Comparison of ENCODE assay signal across 8 cellular contexts in genomic region chr19:2268861-2269243, GRCh38. TPM values are rescaled to one million over a fixed set of nuclear protein-coding genes. Genes with fewer than 3 reads are reported as not detected.
DNase-seq lines count a peak whose midpoint lies in the region; ATAC-seq lines count a peak whose summit lies in the region.

No MANE protein-coding gene starts in this region.

- H3K4me1 ChIP-seq in HUES48 (ENCODE audit: control insufficient read depth, insufficient read depth, low read length) = no peaks in the 10 kb centered on the region

- peak overlapping the region; percentile 51; the same call in 1 of the 2 replicates for H3K9ac ChIP-seq in HUES48 (ENCODE audit: low read depth, low read length)

- no peak for ATAC-seq in activated naive CD4-positive, alpha-beta T cell treated with anti-CD3 and anti-CD28 coated beads, Interleukin-2, amount 50 U/mL, for 72 hours
- ATAC-seq in stimulated activated naive CD8-positive, alpha-beta T cell treated with anti-CD3 and anti-CD28 coated beads, Interleukin-15, amount 100 ng/mL, for 72 hours = peak; percentile 0
- ATAC-seq in HG03097 (IDR thresholded peaks at IDR 0.05; ENCODE audit: low FRiP score, unreplicated experiment) = no peak
- no peak for ATAC-seq in HG02610 (IDR thresholded peaks at IDR 0.05; ENCODE audit: unreplicated experiment)

- H3K4me3 Mint-ChIP-seq in stimulated activated naive CD8-positive, alpha-beta T cell treated with anti-CD3 and anti-CD28 coated beads, Interleukin-15, amount 100 ng/mL, for 72 hours = peak overlapping the region; percentile 84 to 90

- no peaks in the 10 kb centered on the region for H3K9me3 ChIP-seq in HUES48 (ENCODE audit: control insufficient read depth, insufficient read depth, low read length)
- H3K9me3 ChIP-seq in iPS-18c (ENCODE audit: control insufficient read depth, insufficient read depth, low read length) = no peaks in the 10 kb centered on the region

- peaks cover 20% of the 10 kb centered on the region for H3K36me3 ChIP-seq in HUES48 (ENCODE audit: control insufficient read depth, insufficient read depth, low read length)

- peak overlapping the region; percentile 75 to 88 for H3K27ac Mint-ChIP-seq in activated naive CD4-positive, alpha-beta T cell treated with anti-CD3 and anti-CD28 coated beads, Interleukin-2, amount 50 U/mL, for 72 hours
- H3K27ac Mint-ChIP-seq in stimulated activated naive CD8-positive, alpha-beta T cell treated with anti-CD3 and anti-CD28 coated beads, Interleukin-15, amount 100 ng/mL, for 72 hours = peak overlapping the region; percentile 61 to 82

- H3K27ac ChIP-seq in HUES48 (ENCODE audit: low read depth, low read length) = peak overlapping the region; percentile 72

- H3K4me1 Mint-ChIP-seq in stimulated activated naive CD8-positive, alpha-beta T cell treated with anti-CD3 and anti-CD28 coated beads, Interleukin-15, amount 100 ng/mL, for 72 hours = peaks cover 46% of the 10 kb centered on the region

- H3K27me3 Mint-ChIP-seq in stimulated activated naive CD8-positive, alpha-beta T cell treated with anti-CD3 and anti-CD28 coated beads, Interleukin-15, amount 100 ng/mL, for 72 hours = no peaks in the 10 kb centered on the region

- H3K9me3 Mint-ChIP-seq in activated naive CD4-positive, alpha-beta T cell treated with anti-CD3 and anti-CD28 coated beads, Interleukin-2, amount 50 U/mL, for 72 hours = no peaks in the 10 kb centered on the region
- H3K9me3 Mint-ChIP-seq in stimulated activated naive CD8-positive, alpha-beta T cell treated with anti-CD3 and anti-CD28 coated beads, Interleukin-15, amount 100 ng/mL, for 72 hours = no peaks in the 10 kb centered on the region

- intact Hi-C loops in posterior cingulate gyrus (cut with DNase I) = loop anchor here (1.0 kb wide), 1 partner anchor 106 kb away; the partner anchor contains the start of gene DOT1L

- no peaks in the 10 kb centered on the region for H3K27me3 ChIP-seq in HUES48 (ENCODE audit: control insufficient read depth, insufficient read depth, low read length)

- H3K36me3 Mint-ChIP-seq in activated naive CD4-positive, alpha-beta T cell treated with anti-CD3 and anti-CD28 coated beads, Interleukin-2, amount 50 U/mL, for 72 hours = peaks cover 8 to 17% of the 10 kb centered on the region in 2 donors

- H3K4me3 ChIP-seq in HUES48 (ENCODE audit: low read depth, low read length) (peak overlapping the region; percentile 100), iPS-18c (ENCODE audit: insufficient read depth, low read depth, low read length) (peak overlapping the region; percentile 78)

- DNase-seq in activated naive CD4-positive, alpha-beta T cell treated with anti-CD3 and anti-CD28 coated beads, Interleukin-2, amount 50 U/mL, for 72 hours (ENCODE audit: low spot score in 2 of 2) = no peak
- no peak for DNase-seq in stimulated activated naive CD8-positive, alpha-beta T cell treated with anti-CD3 and anti-CD28 coated beads, Interleukin-15, amount 100 ng/mL, for 72 hours
- DNase-seq in SW 1271 (lab: John Stamatoyannopoulos, UW) (no peak), posterior cingulate gyrus (no peak)

RNA-seq across cellular contexts. Expression of gene JSRP1, which starts 12.6 kb away (rescaled TPM):
- total RNA-seq in activated naive CD4-positive, alpha-beta T cell treated with anti-CD3 and anti-CD28 coated beads, Interleukin-2, amount 50 U/mL, for 72 hours = under 1 TPM; 0.39 to 0.56 TPM

RNA-seq across cellular contexts. Expression of gene PEAK3, which starts 13.1 kb away (rescaled TPM):
- total RNA-seq in activated naive CD4-positive, alpha-beta T cell treated with anti-CD3 and anti-CD28 coated beads, Interleukin-2, amount 50 U/mL, for 72 hours = not detected

RNA-seq across cellular contexts. Expression of gene AMH, which starts 19.7 kb away (rescaled TPM):
- 1 to 10 TPM; 1.9 to 2.9 TPM for total RNA-seq in activated naive CD4-positive, alpha-beta T cell treated with anti-CD3 and anti-CD28 coated beads, Interleukin-2, amount 50 U/mL, for 72 hours

RNA-seq across cellular contexts. Expression of gene SF3A2, which starts 32.2 kb away (rescaled TPM):
- total RNA-seq in activated naive CD4-positive, alpha-beta T cell treated with anti-CD3 and anti-CD28 coated beads, Interleukin-2, amount 50 U/mL, for 72 hours = 100 to 1,000 TPM; 145 to 154 TPM

RNA-seq across cellular contexts. Expression of gene PLEKHJ1, which starts 32.7 kb away (rescaled TPM):
- 10 to 100 TPM; 41.9 to 69.9 TPM for total RNA-seq in activated naive CD4-positive, alpha-beta T cell treated with anti-CD3 and anti-CD28 coated beads, Interleukin-2, amount 50 U/mL, for 72 hours
